29 cellular contexts compared by ENCODE assay signal in genomic region chrX:13412208-13412600, GRCh38.
"Had no signal": no experiment of that assay in that cellular context is flagged by ENCODE, and none has a peak within 500 bp of the region (broad histone marks: within the 10 kb centered on the region; RNA-seq: fewer than 3 reads in every experiment).

No MANE protein-coding gene starts in this region.

- H3K4me3 Mint-ChIP-seq: activated B cell treated with CpG ODN at 0.5 μM for 24 hours; activated CD4-positive, alpha-beta T cell treated with anti-CD3 and anti-CD28 coated beads for 36 hours; activated naive CD4-positive, alpha-beta T cell treated with anti-CD3 and anti-CD28 coated beads for 36 hours; activated naive CD8-positive, alpha-beta T cell treated with anti-CD3 and anti-CD28 coated beads, Interleukin-2, amount 10 ng/mL, durations not matched to agents 7 days and 5 days; activated T-cell treated with anti-CD3 and anti-CD28 coated beads, Interleukin-2, amount 50 U/mL, for 24 hours; immature natural killer cell; natural killer cell had no signal

- ATAC-seq: activated CD4-positive, alpha-beta T cell treated with anti-CD3 and anti-CD28 coated beads for 36 hours; heart left ventricle; natural killer cell had no signal

- DNase-seq: activated B cell treated with CpG ODN at 0.5 μM for 24 hours; activated CD4-positive, alpha-beta T cell treated with anti-CD3 and anti-CD28 coated beads for 36 hours; activated CD4-positive, alpha-beta T cell treated with anti-CD3 and anti-CD28 coated beads, Interleukin-2, amount 50 U/mL, for 4 hours; activated CD8-positive, alpha-beta memory T cell treated with anti-CD3 and anti-CD28 coated beads for 24 hours; activated CD8-positive, alpha-beta memory T cell treated with anti-CD3 and anti-CD28 coated beads, Interleukin-2, amount 50 U/mL, for 4 hours; activated naive CD4-positive, alpha-beta T cell treated with anti-CD3 and anti-CD28 coated beads for 36 hours; activated naive CD8-positive, alpha-beta T cell treated with anti-CD3 and anti-CD28 coated beads, Interleukin-2, amount 10 ng/mL, durations not matched to agents 7 days and 5 days; activated T-cell treated with anti-CD3 and anti-CD28 coated beads, Interleukin-2, amount 50 U/mL, for 24 hours; amniotic stem cell; cortex of kidney; heart left ventricle; immature natural killer cell; left ventricle myocardium inferior; mammary epithelial cell; midbrain; natural killer cell; retina; sigmoid colon; stimulated activated CD4-positive, alpha-beta T cell treated with anti-CD3 and anti-CD28 coated beads, Interleukin-15, amount 100 ng/mL, for 24 hours; stimulated activated CD4-positive, alpha-beta T cell treated with anti-CD3 and anti-CD28 coated beads, Interleukin-2, amount 100 ng/mL, for 48 hours; stimulated activated CD8-positive, alpha-beta memory T cell treated with anti-CD3 and anti-CD28 coated beads, Interleukin-4, amount 100 ng/mL, for 48 hours; stimulated activated naive CD4-positive, alpha-beta T cell; testis; trophoblast cell; uterus had no signal

- H3K4me2 ChIP-seq: smooth muscle cell had no signal

- H3K9me3 Mint-ChIP-seq: activated B cell treated with CpG ODN at 0.5 μM for 24 hours; activated naive CD8-positive, alpha-beta T cell treated with anti-CD3 and anti-CD28 coated beads, Interleukin-2, amount 10 ng/mL, durations not matched to agents 7 days and 5 days; activated T-helper 2 cell treated with anti-CD3 and anti-CD28 coated beads, Interferon-gamma antibody, Interleukin-2, Interleukin-4, amounts not matched to agents 10 μg/mL and 5 μg/mL and 100 μg/mL, durations not matched to agents 14 hours and 24 hours and 36 hours; immature natural killer cell; natural killer cell had no signal

- H3K27ac Mint-ChIP-seq: activated B cell treated with CpG ODN at 0.5 μM for 24 hours; activated CD4-positive, alpha-beta T cell treated with anti-CD3 and anti-CD28 coated beads for 36 hours; activated naive CD4-positive, alpha-beta T cell treated with anti-CD3 and anti-CD28 coated beads for 36 hours; activated naive CD8-positive, alpha-beta T cell treated with anti-CD3 and anti-CD28 coated beads, Interleukin-2, amount 10 ng/mL, durations not matched to agents 7 days and 5 days; activated T-cell treated with anti-CD3 and anti-CD28 coated beads, Interleukin-2, amount 50 U/mL, for 24 hours; activated T-helper 2 cell treated with anti-CD3 and anti-CD28 coated beads, Interferon-gamma antibody, Interleukin-2, Interleukin-4, amounts not matched to agents 10 μg/mL and 5 μg/mL and 100 μg/mL, durations not matched to agents 14 hours and 24 hours and 36 hours; natural killer cell; progenitor cell of endocrine pancreas had no signal

- H3K36me3 ChIP-seq: heart left ventricle, left ventricle myocardium inferior, sigmoid colon, uterus had no signal

- H3K4me3 ChIP-seq: heart left ventricle, left ventricle myocardium inferior, sigmoid colon, smooth muscle cell, testis, uterus had no signal

- H3K36me3 Mint-ChIP-seq: activated naive CD8-positive, alpha-beta T cell treated with anti-CD3 and anti-CD28 coated beads, Interleukin-2, amount 10 ng/mL, durations not matched to agents 7 days and 5 days; immature natural killer cell; natural killer cell had no signal

- H3K4me1 ChIP-seq: heart left ventricle, left ventricle myocardium inferior, sigmoid colon, testis, uterus had no signal

- H3K27me3 Mint-ChIP-seq: activated B cell treated with CpG ODN at 0.5 μM for 24 hours; activated CD4-positive, alpha-beta T cell treated with anti-CD3 and anti-CD28 coated beads for 36 hours; activated naive CD8-positive, alpha-beta T cell treated with anti-CD3 and anti-CD28 coated beads, Interleukin-2, amount 10 ng/mL, durations not matched to agents 7 days and 5 days; progenitor cell of endocrine pancreas had no signal

- H3K9me3 ChIP-seq: left ventricle myocardium inferior, sigmoid colon, testis, uterus had no signal

- H3K27ac ChIP-seq: epithelial cell of prostate, heart left ventricle, left ventricle myocardium inferior, sigmoid colon, testis, uterus had no signal

- H3K4me1 Mint-ChIP-seq: activated CD4-positive, alpha-beta T cell treated with anti-CD3 and anti-CD28 coated beads for 36 hours; immature natural killer cell had no signal

- H3K27me3 ChIP-seq: sigmoid colon, testis, uterus had no signal
